In the genomic region with DNA sequence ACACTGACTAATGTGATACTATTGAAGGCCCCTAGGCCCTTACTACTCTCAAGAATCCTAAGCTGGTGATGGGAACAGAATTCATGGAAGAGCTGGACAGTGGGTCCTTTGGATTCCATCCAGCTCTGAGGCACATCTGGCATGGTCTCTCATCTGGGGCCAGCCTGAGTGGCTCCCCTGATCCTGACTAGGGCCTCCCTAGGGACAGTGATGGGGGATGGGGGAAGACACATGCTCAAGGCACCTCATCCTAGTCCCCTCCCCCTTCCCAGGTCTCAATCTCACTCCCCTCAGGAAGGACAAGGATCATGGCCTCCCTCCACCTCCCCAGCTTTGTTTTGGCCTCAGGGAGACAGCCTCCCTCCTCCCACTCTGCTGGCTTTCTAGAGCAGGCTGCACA, we compare ENCODE assay signal across 1 cellular context.
TF ChIP-seq lines count a peak whose summit lies in the region.

No MANE protein-coding gene starts in this region.

TF ChIP-seq in GM12878, 131 proteins besides CTCF, POLR2A, EP300 and RAD21:
- TF ChIP-seq MEF2B (IDR thresholded peaks at IDR 0.05; ENCODE audit: partially characterized antibody, poor library complexity, severe bottlenecking) (peak; percentile 50), NRF1 (conservative IDR thresholded peaks at IDR 0.05; ENCODE audit: low read depth, low read length) (no peak)
TF ChIP-seq in GM12878: peak in this region for 1.
